ENCODE assay signal across 20 cellular contexts in the genomic region with DNA sequence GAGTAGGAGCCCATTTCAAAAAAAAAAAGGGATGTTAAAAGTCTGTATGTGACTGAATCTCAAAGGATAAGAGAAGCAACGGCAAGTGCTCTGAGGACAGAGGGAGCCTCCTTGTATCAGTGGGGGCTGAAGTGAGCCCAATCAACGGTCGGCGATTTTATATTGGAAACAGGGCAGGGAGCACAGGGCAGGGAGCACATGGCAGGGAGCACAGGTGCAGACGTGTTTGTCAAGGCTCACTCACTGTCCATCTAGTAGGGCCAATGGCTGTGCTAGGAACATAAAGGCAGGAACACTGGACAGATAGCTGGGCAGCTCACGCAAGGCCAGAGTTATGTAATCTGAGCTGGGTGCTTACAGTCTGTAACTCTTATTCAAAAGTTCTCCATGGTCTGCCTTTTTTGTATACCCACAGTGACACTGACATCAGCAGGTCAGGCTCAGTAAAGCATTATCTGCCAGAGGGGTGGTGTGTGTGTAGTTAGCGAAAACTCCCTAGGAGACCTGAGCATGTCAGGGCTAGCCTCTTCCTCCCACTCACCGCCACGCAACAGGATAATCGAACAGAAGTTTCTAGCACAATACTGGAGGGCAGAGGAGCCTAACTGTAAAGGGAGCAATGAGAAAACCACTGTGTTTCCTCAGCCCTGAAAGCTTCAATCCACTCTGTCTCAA. TPM values are rescaled to one million over a fixed set of nuclear protein-coding genes. Genes with fewer than 3 reads are reported as not detected.
DNase-seq lines count a peak whose midpoint lies in the region; ATAC-seq and TF ChIP-seq lines count a peak whose summit lies in the region.
"Had no signal": no experiment of that assay in that cellular context is flagged by ENCODE, and none has a peak within 500 bp of the region (broad histone marks: within the 10 kb centered on the region; RNA-seq: fewer than 3 reads in every experiment).

No MANE protein-coding gene starts in this region.

- no peak for TF ChIP-seq CTCF in choroid plexus epithelial cell (conservative IDR thresholded peaks at IDR 0.05; ENCODE audit: low read depth, low read length)
- TF ChIP-seq CTCF in GM10266 (IDR thresholded peaks at IDR 0.05; ENCODE audit: control insufficient read depth, insufficient read depth, low read depth, missing control alignments): no peak

- peak overlapping the region; percentile 23 for H3K27ac ChIP-seq in layer of hippocampus (ENCODE audit: low read depth, low read length)
- H3K27ac ChIP-seq: C4-2B, hepatocyte had no signal

- no peak for DNase-seq in Right ventricle myocardium superior
- no peak for DNase-seq in cardiac septum (ENCODE audit: low spot score)
- peak; percentile 58 for DNase-seq in choroid plexus epithelial cell (ENCODE audit: low read depth)
- no peak for DNase-seq in activated CD4-positive, alpha-beta T cell treated with anti-CD3 and anti-CD28 coated beads, Interleukin-2, amount 50 U/mL, for 48 hours
- DNase-seq in NCI-H2196 (lab: John Stamatoyannopoulos, UW; ENCODE audit: unreplicated experiment): no peak
- no peak for DNase-seq in GM10266 (ENCODE audit: extremely low spot score)
- DNase-seq: activated CD4-positive, CD25-positive, alpha-beta regulatory T cell; central memory CD4-positive, alpha-beta T cell; effector memory CD8-positive, alpha-beta T cell; GF-D8; H7; NCI-H1436 treated with DMSO at 0.1 percent for 48 hours; NCI-H774; small intestine; stimulated activated CD4-positive, alpha-beta T cell treated with anti-CD3 and anti-CD28 coated beads, Interleukin-4, amount 100 ng/mL, for 1 hour had no signal

- H3K27me3 ChIP-seq in layer of hippocampus (ENCODE audit: control insufficient read depth, insufficient read depth, low read length): no peaks in the 10 kb centered on the region
- H3K27me3 ChIP-seq: hepatocyte had no signal

- ATAC-seq in Right ventricle myocardium superior (ENCODE audit: poor library complexity) (peak; percentile 52), GM18520 (IDR thresholded peaks at IDR 0.05; ENCODE audit: unreplicated experiment) (no peak)
- ATAC-seq: effector memory CD8-positive, alpha-beta T cell; natural killer cell treated with Interleukin-12 subunit alpha and Interleukin-12 subunit beta and Interleukin-15 and Interleukin-18, amount 100 ng/mL, for 72 hours had no signal

- no peak overlapping the region for H3K4me3 ChIP-seq in choroid plexus epithelial cell (ENCODE audit: low read depth, low read length)
- H3K4me3 ChIP-seq: hepatocyte had no signal

- intact Hi-C loops in Right ventricle myocardium superior (cut with DNase I): no loop called here
- intact Hi-C loops in cardiac septum (cut with DNase I): loop anchor here (2.0 kb wide), 1 partner anchor 69 kb away; no protein-coding TSS in a partner anchor

RNA-seq across cellular contexts. Expression of gene AKR1B1, which starts 15.4 kb away (rescaled TPM):
- total RNA-seq in Right ventricle myocardium superior (208 TPM), cardiac septum (193 TPM)
